32 cellular contexts compared by ENCODE assay signal in the genomic region with DNA sequence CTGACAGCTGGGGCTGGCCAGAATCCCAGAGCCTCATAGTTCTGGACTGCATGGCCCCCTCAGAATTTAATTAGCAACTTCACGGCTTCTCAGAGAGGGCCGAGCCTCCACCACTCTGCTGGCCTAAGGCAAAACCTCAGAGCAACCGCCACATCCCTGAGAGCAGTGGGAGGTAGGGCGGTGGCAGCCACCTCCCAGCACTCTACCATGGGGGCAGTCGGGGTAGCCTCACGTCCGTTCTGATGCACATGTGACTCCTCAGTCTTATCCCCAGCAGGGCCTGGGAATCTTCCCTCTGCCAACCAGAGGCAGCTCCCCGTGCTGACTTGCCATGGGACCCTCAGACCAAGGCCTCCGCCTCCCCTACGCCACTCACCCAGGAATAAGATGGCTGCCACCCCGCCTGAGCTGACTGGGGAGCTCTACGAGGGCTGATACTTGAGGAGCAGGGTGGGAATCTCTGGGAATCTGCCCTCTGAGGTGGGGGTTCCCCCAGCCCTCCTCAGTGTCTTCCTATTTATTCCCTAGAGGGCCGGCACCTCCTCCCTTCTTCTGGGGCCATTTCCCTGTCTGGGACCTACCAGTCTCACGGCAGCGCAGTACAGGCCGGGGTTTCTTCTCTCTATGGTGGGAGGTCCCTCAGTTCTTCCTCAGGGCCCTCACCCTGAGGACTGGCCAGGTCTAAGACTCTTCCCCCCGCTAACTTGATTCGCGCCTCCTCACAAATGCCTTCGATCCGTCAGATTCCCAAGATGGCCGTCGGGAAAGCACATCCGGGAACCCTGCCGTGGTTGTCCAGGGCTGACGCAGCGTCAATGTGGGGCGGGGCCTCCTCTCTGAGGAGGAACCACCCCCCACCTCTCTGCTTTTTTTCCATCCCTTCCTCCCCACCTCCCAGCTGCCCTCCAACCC. TPM values are rescaled to one million over a fixed set of nuclear protein-coding genes. Genes with fewer than 3 reads are reported as not detected.
"Had no signal": no experiment of that assay in that cellular context is flagged by ENCODE, and none has a peak within 500 bp of the region (broad histone marks: within the 10 kb centered on the region; RNA-seq: fewer than 3 reads in every experiment).

A gene with protein sequence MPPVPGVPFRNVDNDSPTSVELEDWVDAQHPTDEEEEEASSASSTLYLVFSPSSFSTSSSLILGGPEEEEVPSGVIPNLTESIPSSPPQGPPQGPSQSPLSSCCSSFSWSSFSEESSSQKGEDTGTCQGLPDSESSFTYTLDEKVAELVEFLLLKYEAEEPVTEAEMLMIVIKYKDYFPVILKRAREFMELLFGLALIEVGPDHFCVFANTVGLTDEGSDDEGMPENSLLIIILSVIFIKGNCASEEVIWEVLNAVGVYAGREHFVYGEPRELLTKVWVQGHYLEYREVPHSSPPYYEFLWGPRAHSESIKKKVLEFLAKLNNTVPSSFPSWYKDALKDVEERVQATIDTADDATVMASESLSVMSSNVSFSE (minus strand): TSS at position 769 of the 912 bp plus-strand sequence. CDS start 1,303 bp downstream, outside the sequence.

- H3K27me3 ChIP-seq: adrenal gland, colonic mucosa, left lung, sigmoid colon, stomach, suprapubic skin, transverse colon had no signal

- H3K9me3 Mint-ChIP-seq: central memory CD8-positive, alpha-beta T cell; stimulated activated memory B cell treated with anti-CD40 and anti-IgM and Interleukin-4, amounts not matched to agents 10 μg/mL and 1 μg/mL and 100 μg/mL, for 72 hours had no signal

- H3K9me3 ChIP-seq: adrenal gland, colonic mucosa, left lung, sigmoid colon, stomach, suprapubic skin, transverse colon had no signal

- H3K36me3 ChIP-seq: adrenal gland, colonic mucosa, left lung, sigmoid colon, stomach, suprapubic skin, transverse colon, WERI-Rb-1 had no signal

- H3K4me1 ChIP-seq: adrenal gland, colonic mucosa, left lung, sigmoid colon, stomach, suprapubic skin, transverse colon had no signal

- H3K27ac ChIP-seq: adrenal gland, colonic mucosa, dorsolateral prefrontal cortex, left lung, sigmoid colon, stomach, suprapubic skin, transverse colon, WERI-Rb-1 had no signal

- DNase-seq: activated CD4-positive, alpha-beta T cell treated with anti-CD3 and anti-CD28 coated beads for 1 hour; activated CD4-positive, alpha-beta T cell treated with anti-CD3 and anti-CD28 coated beads, Interleukin-2, amount 50 U/mL, for 1 hour; activated naive CD4-positive, alpha-beta T cell; activated T-cell treated with anti-CD3 and anti-CD28 coated beads, Interleukin-2, amount 50 U/mL, for 1 hour; adrenal gland; colonic mucosa; dorsolateral prefrontal cortex; effector memory CD8-positive, alpha-beta T cell; foreskin melanocyte; hippocampal formation; kidney glomerular epithelial cell; left lung; midbrain; natural killer cell; retina; sigmoid colon; stimulated activated CD4-positive, alpha-beta T cell treated with anti-CD3 and anti-CD28 coated beads, Interleukin-15, amount 100 ng/mL, for 24 hours; stomach; transverse colon; WERI-Rb-1 had no signal

- H3K27me3 Mint-ChIP-seq: activated naive CD8-positive, alpha-beta T cell; central memory CD8-positive, alpha-beta T cell; effector memory CD8-positive, alpha-beta T cell; progenitor cell of endocrine pancreas; stimulated activated memory B cell treated with anti-CD40 and anti-IgM and Interleukin-4, amounts not matched to agents 10 μg/mL and 1 μg/mL and 100 μg/mL, for 72 hours had no signal

- H3K4me3 Mint-ChIP-seq: activated naive CD8-positive, alpha-beta T cell; central memory CD8-positive, alpha-beta T cell; effector memory CD8-positive, alpha-beta T cell; natural killer cell; stimulated activated memory B cell treated with anti-CD40 and anti-IgM and Interleukin-4, amounts not matched to agents 10 μg/mL and 1 μg/mL and 100 μg/mL, for 72 hours had no signal

- H3K4me1 Mint-ChIP-seq: central memory CD8-positive, alpha-beta T cell; natural killer cell; stimulated activated memory B cell treated with anti-CD40 and anti-IgM and Interleukin-4, amounts not matched to agents 10 μg/mL and 1 μg/mL and 100 μg/mL, for 72 hours had no signal

- ATAC-seq: effector memory CD8-positive, alpha-beta T cell; esophagus mucosa; left lung; natural killer cell; stimulated activated memory B cell treated with anti-CD40 and anti-IgM and Interleukin-4, amounts not matched to agents 10 μg/mL and 1 μg/mL and 100 μg/mL, for 72 hours had no signal

- H3K27ac Mint-ChIP-seq: activated naive CD8-positive, alpha-beta T cell; activated T-helper 2 cell treated with anti-CD3 and anti-CD28 coated beads, Interferon-gamma antibody, Interleukin-2, Interleukin-4, amounts not matched to agents 10 μg/mL and 5 μg/mL and 100 μg/mL, durations not matched to agents 14 hours and 24 hours and 36 hours; effector memory CD8-positive, alpha-beta T cell; natural killer cell; progenitor cell of endocrine pancreas; stimulated activated memory B cell treated with anti-CD40 and anti-IgM and Interleukin-4, amounts not matched to agents 10 μg/mL and 1 μg/mL and 100 μg/mL, for 72 hours had no signal

- H3K36me3 Mint-ChIP-seq: activated naive CD8-positive, alpha-beta T cell; natural killer cell; stimulated activated memory B cell treated with anti-CD40 and anti-IgM and Interleukin-4, amounts not matched to agents 10 μg/mL and 1 μg/mL and 100 μg/mL, for 72 hours had no signal

- H3K4me3 ChIP-seq: adrenal gland, colonic mucosa, dorsolateral prefrontal cortex, left lung, sigmoid colon, smooth muscle cell, stomach, suprapubic skin, transverse colon had no signal

RNA-seq across cellular contexts. Expression of the gene that starts here (rescaled TPM):
- total RNA-seq: activated T-helper 2 cell treated with anti-CD3 and anti-CD28 coated beads, Interferon-gamma antibody, Interleukin-2, Interleukin-4, amounts not matched to agents 10 μg/mL and 5 μg/mL and 100 μg/mL, durations not matched to agents 14 hours and 24 hours and 36 hours; astrocyte; dorsolateral prefrontal cortex; endothelial cell of umbilical vein; esophagus mucosa; left lung; lung microvascular endothelial cell; natural killer cell; osteoblast; progenitor cell of endocrine pancreas; sigmoid colon; smooth muscle cell; stomach; suprapubic skin; transverse colon had no signal
- polyA plus RNA-seq: adrenal gland, endothelial cell of umbilical vein, sigmoid colon, smooth muscle cell, stomach had no signal
